Comparison of ENCODE assay signal across 18 cellular contexts in the genomic region with DNA sequence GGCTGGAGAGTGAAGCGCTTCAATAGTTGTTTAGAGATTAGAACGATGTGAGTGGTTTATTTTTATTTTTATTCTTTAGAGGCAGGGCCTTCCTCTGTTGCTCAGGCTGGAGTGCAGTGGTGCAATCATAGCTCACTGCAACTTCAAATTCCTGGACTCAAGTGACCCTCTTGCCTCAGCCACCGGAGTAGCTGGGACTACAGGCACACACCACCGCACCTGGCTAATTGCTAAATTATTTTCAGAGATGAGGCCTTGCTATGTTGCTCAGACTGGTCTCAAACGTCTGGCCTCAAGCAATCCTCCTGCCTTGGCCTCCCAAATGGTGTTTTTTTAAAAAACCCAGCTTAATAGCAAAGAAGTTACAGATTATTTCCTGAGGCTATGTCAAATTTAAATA. TPM values are rescaled to one million over a fixed set of nuclear protein-coding genes. Genes with fewer than 3 reads are reported as not detected.
DNase-seq lines count a peak whose midpoint lies in the region; ATAC-seq and TF ChIP-seq lines count a peak whose summit lies in the region.
"Had no signal": no experiment of that assay in that cellular context is flagged by ENCODE, and none has a peak within 500 bp of the region (broad histone marks: within the 10 kb centered on the region; RNA-seq: fewer than 3 reads in every experiment).

No MANE protein-coding gene starts in this region.

- DNase-seq in Right ventricle myocardium inferior (ENCODE audit: missing footprints) (no peak), cardiac septum (ENCODE audit: low spot score) (no peak), left ventricle myocardium inferior (no peak), right lobe of liver (no peak), mesenteric fat pad (ENCODE audit: low spot score) (no peak), NCI-H1092 treated with DMSO at 0.1 percent for 48 hours (lab: John Stamatoyannopoulos, UW) (no peak)
- DNase-seq in activated CD8-positive, alpha-beta T cell treated with anti-CD3 and anti-CD28 coated beads for 36 hours, result no peak
- DNase-seq: H7, MG63, NCI-H1105, NCI-H187 treated with DMSO at 0.1 percent for 48 hours, NCI-H2171, NCI-H446 treated with DMSO at 0.1 percent for 48 hours, NCI-H748 treated with DMSO at 0.1 percent for 48 hours, SHP77 treated with DMSO at 0.1 percent for 48 hours had no signal

- peaks cover 15% of the 10 kb centered on the region for H3K27me3 Mint-ChIP-seq in activated CD8-positive, alpha-beta T cell treated with anti-CD3 and anti-CD28 coated beads for 36 hours

- H3K4me1 ChIP-seq in left ventricle myocardium inferior (peaks cover 37% of the 10 kb centered on the region), right lobe of liver (peaks cover 0 to 12% (median 0%) of the 10 kb centered on the region in 4 donors)

- H3K27ac Mint-ChIP-seq in activated CD8-positive, alpha-beta T cell treated with anti-CD3 and anti-CD28 coated beads for 36 hours, result no peak overlapping the region

- intact Hi-C loops in Right ventricle myocardium inferior (cut with DNase I), result no loop called here
- intact Hi-C loops in cardiac septum (cut with DNase I), result no loop called here
- intact Hi-C loops in left ventricle myocardium inferior (cut with micrococcal nuclease), result no loop called here
- intact Hi-C loops in right lobe of liver (cut with DNase I), result no loop called here
- intact Hi-C loops in activated CD8-positive, alpha-beta T cell treated with anti-CD3 and anti-CD28 coated beads for 36 hours (cut with micrococcal nuclease), result no loop called here

- TF ChIP-seq CTCF in left ventricle myocardium inferior (IDR thresholded peaks at IDR 0.05; ENCODE audit: borderline replicate concordance), result no peak
- TF ChIP-seq CTCF in right lobe of liver (IDR thresholded peaks at IDR 0.05), result no peak
- TF ChIP-seq CTCF in activated CD8-positive, alpha-beta T cell treated with anti-CD3 and anti-CD28 coated beads for 36 hours (IDR thresholded peaks at IDR 0.05), result no peak

- no peak for TF ChIP-seq POLR2A in right lobe of liver (IDR thresholded peaks at IDR 0.05)

- H3K9me3 ChIP-seq in left ventricle myocardium inferior (replicated peaks), result no peaks in the 10 kb centered on the region
- H3K9me3 ChIP-seq in right lobe of liver, result no peaks in the 10 kb centered on the region
- H3K9me3 ChIP-seq: BLaER1 treated with 17β-estradiol and CSF1 and Interleukin-3, amounts not matched to agents 10 nM and 100 nM; MG63 had no signal

- no peaks in the 10 kb centered on the region for H3K9me3 Mint-ChIP-seq in activated CD8-positive, alpha-beta T cell treated with anti-CD3 and anti-CD28 coated beads for 36 hours

- H3K4me3 ChIP-seq in left ventricle myocardium inferior, result no peak overlapping the region
- H3K4me3 ChIP-seq in right lobe of liver, result no peak overlapping the region
- H3K4me3 ChIP-seq: BLaER1 treated with 17β-estradiol and CSF1 and Interleukin-3, amounts not matched to agents 10 nM and 100 nM; MG63 had no signal

- H3K36me3 Mint-ChIP-seq in activated CD8-positive, alpha-beta T cell treated with anti-CD3 and anti-CD28 coated beads for 36 hours (ENCODE audit: low read depth), result no peaks in the 10 kb centered on the region

- H3K27me3 ChIP-seq in left ventricle myocardium inferior (ENCODE audit: low read depth) (no peaks in the 10 kb centered on the region), right lobe of liver (no peaks in the 10 kb centered on the region)
- H3K27me3 ChIP-seq: BLaER1 treated with 17β-estradiol and CSF1 and Interleukin-3, amounts not matched to agents 10 nM and 100 nM; MG63 had no signal

- no peak overlapping the region for H3K4me3 Mint-ChIP-seq in activated CD8-positive, alpha-beta T cell treated with anti-CD3 and anti-CD28 coated beads for 36 hours

- peak; percentile 72 for ATAC-seq in Right ventricle myocardium inferior
- ATAC-seq in right lobe of liver, result peak; percentile 53 to 81 (median 76)
- no peak for ATAC-seq in GM18511 (IDR thresholded peaks at IDR 0.05; ENCODE audit: unreplicated experiment)
- ATAC-seq in activated CD8-positive, alpha-beta T cell treated with anti-CD3 and anti-CD28 coated beads for 36 hours, result no peak

- peaks cover 3% of the 10 kb centered on the region for H3K4me1 Mint-ChIP-seq in activated CD8-positive, alpha-beta T cell treated with anti-CD3 and anti-CD28 coated beads for 36 hours (ENCODE audit: low read depth)

- peaks cover 3% of the 10 kb centered on the region for H3K36me3 ChIP-seq in left ventricle myocardium inferior
- no peaks in the 10 kb centered on the region for H3K36me3 ChIP-seq in right lobe of liver
- H3K36me3 ChIP-seq: MG63 had no signal

- POLR2A ChIA-PET in activated CD8-positive, alpha-beta T cell treated with anti-CD3 and anti-CD28 coated beads for 36 hours (lab: Charles Lee), result no interaction called here

- CTCF ChIA-PET in activated CD8-positive, alpha-beta T cell treated with anti-CD3 and anti-CD28 coated beads for 36 hours (lab: Charles Lee), result no interaction called here

- WGBS in right lobe of liver (ENCODE audit: insufficient coverage, low coverage, low lambda C conversion rate, missing lambda C conversion rate), result 29% methylated on average over 5 of the region's 5 CpGs

- H3K27ac ChIP-seq in left ventricle myocardium inferior (replicated peaks) (peak overlapping the region; percentile 76), right lobe of liver (no peak overlapping the region)
- H3K27ac ChIP-seq: 22Rv1; BLaER1 treated with 17β-estradiol and CSF1 and Interleukin-3, amounts not matched to agents 10 nM and 100 nM had no signal

RNA-seq across cellular contexts. Expression of a gene that starts 29.0 kb away (rescaled TPM):
- total RNA-seq in Right ventricle myocardium inferior, result 25.7 TPM
- 7.8 TPM for total RNA-seq in cardiac septum
- 15.6 TPM for total RNA-seq in left ventricle myocardium inferior
- total RNA-seq in right lobe of liver, result 10 to 100 TPM in 3 of 6 experiments, 1 to 10 TPM in 3; 4.9 to 15.8 (median 10.8) TPM
- total RNA-seq in mesenteric fat pad, result 349 TPM
- under 1 TPM; 0.41 to 0.63 TPM for total RNA-seq in activated CD8-positive, alpha-beta T cell treated with anti-CD3 and anti-CD28 coated beads for 36 hours

Comparison
In these comparisons a context has a peak if more than half of its experiments do, and no peak if none do; other contexts are left out.
1. ATAC-seq: peak in Right ventricle myocardium inferior (single experiment) and right lobe of liver (4 of 4); none in GM18511 (single experiment) and activated CD8-positive, alpha-beta T cell treated with anti-CD3 and anti-CD28 coated beads for 36 hours (single experiment).
2. RNA of a gene that starts 29.0 kb away (total RNA-seq): 349 TPM in mesenteric fat pad (single experiment); 25.7 TPM in Right ventricle myocardium inferior (single experiment), 15.6 TPM in left ventricle myocardium inferior (single experiment), 4.9 to 15.8 TPM in right lobe of liver, 7.8 TPM in cardiac septum (single experiment) and 0.41 to 0.63 TPM in activated CD8-positive, alpha-beta T cell treated with anti-CD3 and anti-CD28 coated beads for 36 hours; every median in the first group is over 10 times any median in the second.